In the genomic region with DNA sequence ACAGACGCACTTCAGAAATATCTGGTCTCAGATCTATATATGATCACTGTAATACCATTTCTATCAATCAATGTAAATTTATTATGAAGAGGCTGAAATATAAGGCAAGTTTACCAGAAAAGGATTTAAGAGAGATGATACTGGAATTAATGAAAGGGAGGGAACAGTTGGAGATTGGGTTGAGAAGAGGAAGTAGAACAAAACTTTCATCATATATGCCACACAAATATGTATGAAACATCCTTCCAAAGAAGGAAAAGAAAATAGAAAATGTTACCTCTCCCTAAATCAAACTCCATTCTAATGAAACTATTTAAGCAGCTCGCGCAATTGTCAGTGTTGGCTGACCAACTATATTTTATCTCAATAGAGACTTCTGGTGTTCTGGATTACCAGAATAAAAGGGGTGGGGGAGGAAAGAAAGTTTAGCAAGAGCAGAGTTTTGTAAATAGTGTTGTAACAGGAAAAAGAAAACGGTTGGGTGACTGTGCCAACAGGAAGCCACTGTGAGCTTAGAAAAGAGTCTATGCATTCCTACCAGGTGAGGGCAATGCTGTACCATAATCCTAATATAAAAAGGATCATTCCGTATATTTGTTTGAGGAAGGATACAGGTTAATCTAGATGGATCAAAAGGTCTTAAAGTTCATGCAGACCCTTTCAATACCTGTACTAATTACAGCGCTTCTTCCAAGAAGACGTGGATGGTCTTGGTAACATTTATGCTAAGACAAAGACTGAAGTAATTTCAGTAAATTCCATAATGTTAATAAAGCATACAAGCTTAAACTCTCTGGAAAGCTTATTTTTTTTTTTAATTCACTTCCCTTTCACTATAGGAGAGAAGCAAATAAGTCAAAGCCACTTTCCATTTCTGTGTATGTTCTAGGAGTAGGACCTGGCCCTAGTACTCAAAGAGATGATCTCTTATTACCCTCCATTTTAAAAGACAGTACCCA, we compare ENCODE assay signal across 1 cellular context.
TF ChIP-seq lines count a peak whose summit lies in the region.

No MANE protein-coding gene starts in this region.

TF ChIP-seq in SK-N-SH, 30 proteins besides CTCF, POLR2A, EP300 and RAD21 (continued from another document):
- TF ChIP-seq GABPA (IDR thresholded peaks at IDR 0.05; ENCODE audit: low read depth) (peak; percentile 31; the same call in 1 of the 2 replicates), TEAD4 (IDR thresholded peaks at IDR 0.05; ENCODE audit: borderline replicate concordance, insufficient read depth) (peak; percentile 59; the same call in 1 of the 2 replicates), ELF1 (IDR thresholded peaks at IDR 0.05) (0 out of 2 replicates have a peak, but pooled peaks have one; percentile 17)
